Comparison of ENCODE assay signal across 10 cellular contexts in genomic region chr7:55515569-55516279, GRCh38. TPM values are rescaled to one million over a fixed set of nuclear protein-coding genes. Genes with fewer than 3 reads are reported as not detected.
DNase-seq lines count a peak whose midpoint lies in the region; ATAC-seq, FAIRE-seq and TF ChIP-seq lines count a peak whose summit lies in the region.
"Had no signal": no experiment of that assay in that cellular context is flagged by ENCODE, and none has a peak within 500 bp of the region (broad histone marks: within the 10 kb centered on the region; RNA-seq: fewer than 3 reads in every experiment).

No MANE protein-coding gene starts in this region.

- DNase-seq in stimulated activated naive CD8-positive, alpha-beta T cell treated with anti-CD3 and anti-CD28 coated beads, Interleukin-15, Interleukin-2, amounts not matched to agents 100 U/mL and 50 U/mL, for 24 hours: no peak
- DNase-seq in GM12878 (ENCODE audit: low read depth, low spot score): no peak
- DNase-seq in GM23338 (ENCODE audit: low spot score): no peak
- no peak for DNase-seq in HK-2 (ENCODE audit: unreplicated experiment)
- no peak for DNase-seq in erythroblast (lab: John Stamatoyannopoulos, UW)
- DNase-seq in HEK293T (ENCODE audit: extremely low spot score): no peak
- DNase-seq: activated CD8-positive, alpha-beta memory T cell treated with anti-CD3 and anti-CD28 coated beads, Interleukin-2, amount 50 U/mL, for 4 hours had no signal

- TF ChIP-seq EP300 in GM12878 (IDR thresholded peaks at IDR 0.05; ENCODE audit: borderline replicate concordance in 1 of 2, control insufficient read depth in 1 of 2, low read depth in 2 of 2, low read length in 2 of 2): 0 out of 4 replicates have a peak, but pooled peaks of 1 of the 2 experiments have one; percentile 16

- H3K27ac ChIP-seq in GM12878 (ENCODE audit: control insufficient read depth, insufficient read depth): peak overlapping the region; percentile 62
- H3K27ac ChIP-seq in GM23338 (ENCODE audit: low read depth): no peak overlapping the region

- H3K4me2 ChIP-seq in GM12878 (ENCODE audit: control insufficient read depth, insufficient read depth): peak overlapping the region; percentile 36
- no peak overlapping the region for H3K4me2 ChIP-seq in GM23338
- H3K4me2 ChIP-seq: smooth muscle cell had no signal

- POLR2A ChIA-PET in GM12878 (lab: Charles Lee): interaction anchor here (0.7 to 9.8 kb wide), 10 partner anchors 10 to 207 kb away, joined by 3 to 122 read pairs (median 5); no protein-coding TSS in a partner anchor
- POLR2A ChIA-PET in HEK293T (lab: Yijun Ruan, JAX): no interaction called here

- no peak for TF ChIP-seq RAD21 in GM12878 (IDR thresholded peaks at IDR 0.05; ENCODE audit: insufficient read depth, low read depth, low read length)

- no peak overlapping the region for H2AFZ ChIP-seq in GM12878 (ENCODE audit: control insufficient read depth, low read depth, low read length)
- H2AFZ ChIP-seq in GM23338: no peak overlapping the region

- in situ Hi-C loops in GM12878 (cut with MboI): no loop called here

- H3K27me3 ChIP-seq in GM12878 (replicated peaks in 1 of 2; ENCODE audit: control insufficient read depth in 2 of 2, insufficient read depth in 2 of 2, low read length in 1 of 2) (no peaks in the 10 kb centered on the region), GM23338 (ENCODE audit: insufficient read depth) (no peaks in the 10 kb centered on the region)

- TF ChIP-seq POLR2A in GM12878 (IDR thresholded peaks at IDR 0.05; ENCODE audit: low read depth, low read length) (peak; percentile 60), erythroblast (IDR thresholded peaks at IDR 0.05; ENCODE audit: low read length) (no peak)

- H3K36me3 ChIP-seq in GM12878 (ENCODE audit: control insufficient read depth in 2 of 2, insufficient read depth in 2 of 2, low read length in 1 of 2): peaks cover 23 to 39% of the 10 kb centered on the region in 2 experiments
- H3K36me3 ChIP-seq in GM23338 (ENCODE audit: insufficient read depth): no peaks in the 10 kb centered on the region

- peak; percentile 31 for FAIRE-seq in GM12878 (lab: Jason Lieb, UNC)

- CTCF ChIA-PET in GM12878 (lab: Yijun Ruan, JAX): interaction anchor here (0.9 to 5.8 kb wide), 19 partner anchors 8 to 238 kb away, joined by 3 to 67 read pairs (median 5); no protein-coding TSS in a partner anchor
- CTCF ChIA-PET in HEK293T (lab: Yijun Ruan, JAX): interaction anchor here (0.5 to 0.6 kb wide), 2 partner anchors 279 to 509 kb away, joined by 4 to 5 read pairs; no protein-coding TSS in a partner anchor

- H3K79me2 ChIP-seq in GM12878 (ENCODE audit: control insufficient read depth, insufficient read depth, low read length) (peaks cover 67% of the 10 kb centered on the region), GM23338 (replicated peaks; ENCODE audit: insufficient read depth) (peaks cover 16% of the 10 kb centered on the region)

- H3K36me3 Mint-ChIP-seq in stimulated activated naive CD8-positive, alpha-beta T cell treated with anti-CD3 and anti-CD28 coated beads, Interleukin-15, Interleukin-2, amounts not matched to agents 100 ng/mL and 50 ng/mL, for 24 hours (ENCODE audit: low read depth): peaks cover 54% of the 10 kb centered on the region
- peaks cover 21% of the 10 kb centered on the region for H3K36me3 Mint-ChIP-seq in GM23338 (ENCODE audit: low read depth)

- H3K9me2 ChIP-seq in GM23338 (ENCODE audit: insufficient read depth): no peaks in the 10 kb centered on the region

- TF ChIP-seq CTCF in GM12878 (IDR thresholded peaks at IDR 0.05 in 2 of 3, conservative IDR thresholded peaks at IDR 0.05 in 1 of 3; ENCODE audit: control insufficient read depth in 2 of 3, extremely low read depth in 1 of 3, insufficient read depth in 1 of 3, low read depth in 3 of 3, low read length in 3 of 3) (no peak), GM23338 (conservative IDR thresholded peaks at IDR 0.05; ENCODE audit: low read depth in 2 of 2) (no peak)

- RAD21 ChIA-PET in GM12878 (lab: Charles Lee; ENCODE audit: unreplicated experiment): interaction anchor here (0.8 to 6.9 kb wide), 17 partner anchors 9 to 549 kb away, joined by 3 to 150 read pairs (median 8); no protein-coding TSS in a partner anchor

- H3K4me1 ChIP-seq in GM12878 (ENCODE audit: control insufficient read depth, insufficient read depth, low read length): peaks cover 69% of the 10 kb centered on the region
- peaks cover 27% of the 10 kb centered on the region for H3K4me1 ChIP-seq in GM23338 (ENCODE audit: insufficient read depth)

- H3K4me3 ChIP-seq in GM12878: peak overlapping the region; percentile 56; the same call in 1 of the 2 replicates
- H3K4me3 ChIP-seq in GM23338: no peak overlapping the region
- H3K4me3 ChIP-seq: smooth muscle cell had no signal

- ATAC-seq in stimulated activated naive CD8-positive, alpha-beta T cell treated with anti-CD3 and anti-CD28 coated beads, Interleukin-15, Interleukin-2, amounts not matched to agents 100 U/mL and 50 U/mL, for 24 hours: no peak
- ATAC-seq in HG03039 (IDR thresholded peaks at IDR 0.05; ENCODE audit: unreplicated experiment): peak; percentile 32
- peak; percentile 51 for ATAC-seq in GM12878
- ATAC-seq in GM23338: no peak

- no peaks in the 10 kb centered on the region for H3K9me3 ChIP-seq in GM12878 (replicated peaks; ENCODE audit: control insufficient read depth, insufficient read depth, low read length)

- H3K27ac Mint-ChIP-seq in stimulated activated naive CD8-positive, alpha-beta T cell treated with anti-CD3 and anti-CD28 coated beads, Interleukin-15, Interleukin-2, amounts not matched to agents 100 ng/mL and 50 ng/mL, for 24 hours: peak overlapping the region; percentile 34
- H3K27ac Mint-ChIP-seq in GM23338: no peak overlapping the region

- H3F3A ChIP-seq in GM23338 (replicated peaks; ENCODE audit: low read depth): no peaks in the 10 kb centered on the region

- H4K20me1 ChIP-seq in GM12878 (ENCODE audit: control insufficient read depth, insufficient read depth) (no peaks in the 10 kb centered on the region), GM23338 (replicated peaks; ENCODE audit: insufficient read depth) (peaks cover 9% of the 10 kb centered on the region)

- H3K9ac ChIP-seq in GM12878 (ENCODE audit: control insufficient read depth, insufficient read depth, low read length): peak overlapping the region; percentile 9

- H3K4me1 Mint-ChIP-seq in stimulated activated naive CD8-positive, alpha-beta T cell treated with anti-CD3 and anti-CD28 coated beads, Interleukin-15, Interleukin-2, amounts not matched to agents 100 ng/mL and 50 ng/mL, for 24 hours (ENCODE audit: low read depth): peaks cover 47% of the 10 kb centered on the region
- H3K4me1 Mint-ChIP-seq in GM23338: peaks cover 39% of the 10 kb centered on the region

- SMC1A ChIA-PET in GM12878 (lab: Charles Lee; ENCODE audit: uncharacterized antibody, unreplicated experiment): interaction anchor here (0.7 to 21.7 kb wide), 17 partner anchors 8 to 235 kb away, joined by 3 to 354 read pairs (median 5); no protein-coding TSS in a partner anchor

- BruUV-seq in GM12878 (replicated peaks; lab: Mats Ljungman, UMichigan): no TSS peak

- no peaks in the 10 kb centered on the region for H3K9me3 Mint-ChIP-seq in stimulated activated naive CD8-positive, alpha-beta T cell treated with anti-CD3 and anti-CD28 coated beads, Interleukin-15, Interleukin-2, amounts not matched to agents 100 ng/mL and 50 ng/mL, for 24 hours
- no peaks in the 10 kb centered on the region for H3K9me3 Mint-ChIP-seq in GM23338

- no peaks in the 10 kb centered on the region for H3K27me3 Mint-ChIP-seq in stimulated activated naive CD8-positive, alpha-beta T cell treated with anti-CD3 and anti-CD28 coated beads, Interleukin-15, Interleukin-2, amounts not matched to agents 100 ng/mL and 50 ng/mL, for 24 hours
- peaks cover 15% of the 10 kb centered on the region for H3K27me3 Mint-ChIP-seq in GM23338 (ENCODE audit: insufficient read depth, low read depth, poor library complexity)

- intact Hi-C loops in GM12878 (cut with micrococcal nuclease; ENCODE audit: unreplicated experiment): loop anchor here (5.0 kb wide), 1 partner anchor 83 kb away; no protein-coding TSS in a partner anchor

- no peak overlapping the region for H3K4me3 Mint-ChIP-seq in stimulated activated naive CD8-positive, alpha-beta T cell treated with anti-CD3 and anti-CD28 coated beads, Interleukin-15, Interleukin-2, amounts not matched to agents 100 ng/mL and 50 ng/mL, for 24 hours
- no peak overlapping the region for H3K4me3 Mint-ChIP-seq in GM23338

- WGBS in GM12878 (ENCODE audit: insufficient coverage, insufficient replicate concordance, low lambda C conversion rate, missing lambda C conversion rate): 7% methylated on average over 13 of the region's 13 CpGs

TF ChIP-seq in GM12878, 131 proteins besides CTCF, POLR2A, EP300 and RAD21 (continues in another document):
- TF ChIP-seq IRF4 (IDR thresholded peaks at IDR 0.05; ENCODE audit: low read depth, low read length): no peak

TF ChIP-seq in GM23338, 12 proteins besides CTCF, POLR2A, EP300 and RAD21 (continues in another document):
- TF ChIP-seq ZNF331 (CRISPR knock-in tag; IDR thresholded peaks at IDR 0.05; ENCODE audit: low read depth) (no peak), NANOG (IDR thresholded peaks at IDR 0.05; ENCODE audit: borderline replicate concordance) (no peak), POLR2AphosphoS5 (IDR thresholded peaks at IDR 0.05; ENCODE audit: low read depth) (no peak)

TF ChIP-seq in HEK293T, 16 proteins besides CTCF, POLR2A, EP300 and RAD21 (continues in another document):
- TF ChIP-seq LEF1 (IDR thresholded peaks at IDR 0.05; ENCODE audit: borderline replicate concordance): no peak
- TF ChIP-seq FOXK2 (IDR thresholded peaks at IDR 0.05): no peak
- TF ChIP-seq HDGF (IDR thresholded peaks at IDR 0.05; ENCODE audit: borderline replicate concordance): no peak
- TF ChIP-seq SP1 (IDR thresholded peaks at IDR 0.05): no peak

RNA-seq across cellular contexts. Expression of gene VOPP1, which starts 56.6 kb away (rescaled TPM):
- 130 and 131 TPM in 2 replicates for total RNA-seq in GM12878 (2013; cell fraction: nucleolus; rRNA removed)
- total RNA-seq in GM12878 (2014; rRNA removed) (198 and 200 TPM in 2 replicates), GM12878 (2014; rRNA removed; fragmentation: Illumina TruSeq; extraction: Trizol) (135 and 144 TPM in 2 replicates), GM12878 (2021) (205 and 206 TPM in 2 replicates)
- polyA plus RNA-seq in GM12878 (2011; ENCODE audit: low read depth): 123 TPM
- polyA plus RNA-seq in GM12878 (2011; rRNA removed) (101 and 118 TPM in 2 replicates), GM12878 (2014; fragmentation: Illumina TruSeq; extraction: Trizol) (116 and 141 TPM in 2 replicates), GM12878 (2014; fragmentation: Nextera tagmentation; extraction: Ambion mirVana) (10 to 100 TPM; 32.8 to 78.5 TPM), GM12878 (2014; rRNA removed) (203 and 212 TPM in 2 replicates), GM12878 (2016; fragmentation: Nextera tagmentation; extraction: Ambion mirVana) (10 to 100 TPM; 54.4 to 71.5 TPM), GM23338 (2016; fragmentation: Nextera tagmentation; extraction: Ambion mirVana) (26.2 and 28.2 TPM in 2 replicates)
- 103 and 118 TPM in 2 replicates for polyA plus RNA-seq in GM12878 (2011; cell fraction: cytosol; rRNA removed)
- polyA plus RNA-seq in GM12878 (2011; cell fraction: nucleus; rRNA removed): 51.0 and 62.5 TPM in 2 replicates
- 135 and 137 TPM in 2 replicates for polyA plus RNA-seq in GM12878 (2012)
- polyA minus RNA-seq in GM12878 (2011; rRNA and poly(A)+ RNA removed): 139 and 160 TPM in 2 replicates
- polyA minus RNA-seq in GM12878 (2011; cell fraction: cytosol; rRNA and poly(A)+ RNA removed): 60.1 and 81.5 TPM in 2 replicates
- 37.2 and 80.3 TPM in 2 replicates for polyA minus RNA-seq in GM12878 (2011; cell fraction: nucleus; rRNA and poly(A)+ RNA removed)
- total RNA-seq in GM23338 (2014; rRNA removed; shearing (Covaris generic)): 71.0 and 73.7 TPM in 2 replicates

Comparison
In these comparisons a context has a peak if more than half of its experiments do, and no peak if none do; other contexts are left out.
1. ATAC-seq: peak in HG03039 (single experiment) and GM12878 (single experiment); none in stimulated activated naive CD8-positive, alpha-beta T cell treated with anti-CD3 and anti-CD28 coated beads, Interleukin-15, Interleukin-2, amounts not matched to agents 100 U/mL and 50 U/mL, for 24 hours (single experiment) and GM23338 (single experiment).